ENCODE assay signal across 15 cellular contexts in the genomic region with DNA sequence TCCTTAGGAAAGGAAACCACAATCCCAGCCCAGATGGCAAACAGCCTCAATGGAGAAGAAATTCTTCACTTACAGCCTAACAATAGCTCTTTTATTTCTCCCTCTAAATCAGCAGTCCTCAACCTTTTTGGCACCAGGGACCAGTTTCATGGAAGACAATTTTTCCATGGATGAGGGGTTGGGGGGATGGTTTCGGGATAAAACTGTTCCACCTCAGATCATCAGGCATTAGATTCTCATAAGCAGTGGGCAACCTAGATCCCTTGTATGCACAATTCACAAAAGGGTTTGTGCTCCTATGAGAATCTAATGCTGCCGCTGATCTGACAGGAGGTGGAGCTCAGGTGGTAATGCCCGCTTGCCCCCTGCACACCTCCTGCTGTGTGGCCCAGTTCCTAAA. TPM values are rescaled to one million over a fixed set of nuclear protein-coding genes. Genes with fewer than 3 reads are reported as not detected.
DNase-seq lines count a peak whose midpoint lies in the region; ATAC-seq, FAIRE-seq and TF ChIP-seq lines count a peak whose summit lies in the region.
"Not testable (repeated sequence)": the region's sequence is repeated elsewhere in the genome, so short reads cannot be mapped to it uniquely, and the experiment has no call there.
"Had no signal": no experiment of that assay in that cellular context is flagged by ENCODE, and none has a peak within 500 bp of the region (broad histone marks: within the 10 kb centered on the region; RNA-seq: fewer than 3 reads in every experiment).

No MANE protein-coding gene starts in this region.

- H3K4me1 ChIP-seq in Caco-2 (peaks cover 26% of the 10 kb centered on the region), GM23338 (ENCODE audit: insufficient read depth) (peaks cover 32% of the 10 kb centered on the region), OCI-LY7 (ENCODE audit: insufficient read depth, low read length, poor library complexity, severe bottlenecking) (peaks cover 100% of the 10 kb centered on the region), K562 (replicated peaks in 1 of 2; ENCODE audit: control insufficient read depth in 2 of 2, insufficient read depth in 2 of 2, low read length in 2 of 2) (peaks cover 38% of the 10 kb centered on the region in 2 experiments)
- H3K4me1 ChIP-seq in mesenchymal stem cell (ENCODE audit: control insufficient read depth, insufficient read depth, low read depth, low read length); trophoblast cell (ENCODE audit: control insufficient read depth in 1 of 2, insufficient read depth in 2 of 2, low read length in 2 of 2): not testable (repeated sequence)

- H3K79me2 ChIP-seq in GM23338 (replicated peaks; ENCODE audit: insufficient read depth); K562 (ENCODE audit: control insufficient read depth, insufficient read depth, low read length); trophoblast cell (ENCODE audit: control insufficient read depth, insufficient read depth, low read length, poor library complexity): not testable (repeated sequence)
- H3K79me2 ChIP-seq in OCI-LY7 (ENCODE audit: insufficient read depth, low read depth, low read length), result peaks cover 19% of the 10 kb centered on the region; the same call in 1 of the 2 replicates

- H3K36me3 ChIP-seq in Caco-2 (ENCODE audit: control insufficient read depth, insufficient read depth, low read length); OCI-LY7 (ENCODE audit: insufficient read depth, low read length); K562 (ENCODE audit: control insufficient read depth, insufficient read depth, low read length); trophoblast cell (ENCODE audit: control insufficient read depth in 1 of 2, insufficient read depth in 2 of 2, low read length in 2 of 2): not testable (repeated sequence)
- peaks cover 10% of the 10 kb centered on the region for H3K36me3 ChIP-seq in GM23338 (ENCODE audit: insufficient read depth)
- peaks cover 0 to 19% of the 10 kb centered on the region in 2 experiments for H3K36me3 ChIP-seq in mesenchymal stem cell (ENCODE audit: control insufficient read depth in 1 of 2, insufficient read depth in 2 of 2, low read depth in 1 of 2, low read length in 2 of 2)

- not testable (repeated sequence) for H3K36me3 Mint-ChIP-seq in Caco-2 (ENCODE audit: insufficient read depth, unreplicated experiment)
- peaks cover 45% of the 10 kb centered on the region for H3K36me3 Mint-ChIP-seq in GM23338 (ENCODE audit: low read depth)

- not testable (repeated sequence) for TF ChIP-seq POLR2A in K562 (conservative IDR thresholded peaks at IDR 0.05)

- not testable (repeated sequence) for H2AK5ac ChIP-seq in mesenchymal stem cell (ENCODE audit: low read length, severe bottlenecking); trophoblast cell (ENCODE audit: low read length)

- H3K4me3 ChIP-seq in Caco-2 (ENCODE audit: low read depth, low read length); GM23338; K562; mesenchymal stem cell (ENCODE audit: insufficient read depth in 1 of 2, low read depth in 1 of 2, low read length in 2 of 2); trophoblast cell (ENCODE audit: low read depth, low read length): not testable (repeated sequence)
- H3K4me3 ChIP-seq in OCI-LY7 (ENCODE audit: low read depth, low read length, poor library complexity, severe bottlenecking), result peak overlapping the region; percentile 35

- not testable (repeated sequence) for H2BK120ac ChIP-seq in mesenchymal stem cell (ENCODE audit: low read depth, low read length); trophoblast cell (ENCODE audit: insufficient read depth, low read length, poor library complexity)

- not testable (repeated sequence) for H3K23ac ChIP-seq in mesenchymal stem cell (ENCODE audit: low read length in 2 of 2); trophoblast cell (ENCODE audit: low read length)

- not testable (repeated sequence) for H3K9me3 ChIP-seq in Caco-2; OCI-LY7 (ENCODE audit: low read length); K562 (replicated peaks; ENCODE audit: control insufficient read depth, insufficient read depth, low read depth, low read length); mesenchymal stem cell (ENCODE audit: control insufficient read depth, low read length); trophoblast cell (ENCODE audit: insufficient read depth, low read depth, low read length)

- H3K9me3 Mint-ChIP-seq in Caco-2 (ENCODE audit: unreplicated experiment), result not testable (repeated sequence)
- peaks cover 33% of the 10 kb centered on the region for H3K9me3 Mint-ChIP-seq in GM23338

- in situ Hi-C loops in K562 (cut with MboI), result not testable (repeated sequence)

- H4K12ac ChIP-seq in trophoblast cell (ENCODE audit: low read depth, low read length), result not testable (repeated sequence)

- TF ChIP-seq EP300 in K562 (IDR thresholded peaks at IDR 0.05; ENCODE audit: low read length), result not testable (repeated sequence)

- H3K27me3 Mint-ChIP-seq in Caco-2 (ENCODE audit: insufficient read depth, unreplicated experiment), result not testable (repeated sequence)
- peaks cover 23% of the 10 kb centered on the region for H3K27me3 Mint-ChIP-seq in GM23338 (ENCODE audit: insufficient read depth, low read depth, poor library complexity)

- H2BK5ac ChIP-seq in mesenchymal stem cell (ENCODE audit: low read depth, low read length, poor library complexity, severe bottlenecking), result not testable (repeated sequence)
- peak overlapping the region; percentile 37 for H2BK5ac ChIP-seq in trophoblast cell (ENCODE audit: low read depth, low read length, poor library complexity)

- not testable (repeated sequence) for H3K27me3 ChIP-seq in Caco-2 (replicated peaks; ENCODE audit: control insufficient read depth, insufficient read depth, low read length); GM23338 (ENCODE audit: insufficient read depth); K562 (ENCODE audit: control insufficient read depth in 2 of 2, insufficient read depth in 2 of 2, low read length in 2 of 2); mesenchymal stem cell (ENCODE audit: control insufficient read depth in 1 of 2, insufficient read depth in 1 of 2, low read length in 2 of 2); trophoblast cell (ENCODE audit: insufficient read depth, low read length)

- H3K27ac Mint-ChIP-seq in Caco-2 (ENCODE audit: unreplicated experiment), result peak overlapping the region; percentile 96
- not testable (repeated sequence) for H3K27ac Mint-ChIP-seq in GM23338

- not testable (repeated sequence) for TF ChIP-seq CTCF in Caco-2 (IDR thresholded peaks at IDR 0.05; ENCODE audit: insufficient read depth in 1 of 2, low read depth in 1 of 2, low read length in 1 of 2, severe bottlenecking in 1 of 2, unreplicated experiment in 1 of 2); GM23338 (conservative IDR thresholded peaks at IDR 0.05; ENCODE audit: low read depth in 2 of 2); OCI-LY7 (conservative IDR thresholded peaks at IDR 0.05; ENCODE audit: low read length); K562 (IDR thresholded peaks at IDR 0.05 in 2 of 3, conservative IDR thresholded peaks at IDR 0.05 in 1 of 3; ENCODE audit: insufficient read depth in 2 of 3, low read depth in 1 of 3, low read length in 3 of 3)

- not testable (repeated sequence) for H2BK12ac ChIP-seq in mesenchymal stem cell (ENCODE audit: low read length in 2 of 2); trophoblast cell (ENCODE audit: low read length)

- intact Hi-C loops in Caco-2 (cut with micrococcal nuclease; ENCODE audit: unreplicated experiment), result not testable (repeated sequence)
- intact Hi-C loops in OCI-LY7 (cut with micrococcal nuclease; ENCODE audit: unreplicated experiment), result loop anchor here (1.0 to 5.0 kb wide), 3 partner anchors 9 to 451 kb away; no protein-coding TSS in a partner anchor
- intact Hi-C loops in K562 (cut with micrococcal nuclease), result loop anchor here (2.0 kb wide), 1 partner anchor 40 kb away; no protein-coding TSS in a partner anchor

- H2BK15ac ChIP-seq in mesenchymal stem cell (ENCODE audit: low read depth, poor library complexity, severe bottlenecking), result peak overlapping the region; percentile 40

- not testable (repeated sequence) for DNase-seq in Caco-2; GM23338 (ENCODE audit: low spot score); OCI-LY7 (ENCODE audit: low spot score); K562 (ENCODE audit: extremely low read depth in 1 of 4, low spot score in 3 of 4); mesenchymal stem cell; trophoblast cell

- H3K27ac ChIP-seq in GM23338 (ENCODE audit: low read depth) (peak overlapping the region; percentile 79), OCI-LY7 (ENCODE audit: low read depth, low read length, poor library complexity, severe bottlenecking) (peak overlapping the region; percentile 98), K562 (ENCODE audit: extremely low read depth, low read depth, low read length) (peak overlapping the region; percentile 79)
- H3K27ac ChIP-seq in mesenchymal stem cell (ENCODE audit: low read length, poor library complexity, severe bottlenecking); trophoblast cell (ENCODE audit: low read depth, low read length): not testable (repeated sequence)

- H3K4me1 Mint-ChIP-seq in Caco-2 (ENCODE audit: low read depth, unreplicated experiment), result peaks cover 18% of the 10 kb centered on the region
- peaks cover 41% of the 10 kb centered on the region for H3K4me1 Mint-ChIP-seq in GM23338

- BruUV-seq in Caco-2 (replicated peaks; lab: Mats Ljungman, UMichigan); OCI-LY7 (replicated peaks; lab: Mats Ljungman, UMichigan); K562 (replicated peaks; lab: Mats Ljungman, UMichigan): not testable (repeated sequence)

- not testable (repeated sequence) for H3K18ac ChIP-seq in mesenchymal stem cell (ENCODE audit: low read depth in 1 of 2, low read length in 2 of 2); trophoblast cell (ENCODE audit: low read length)

- FAIRE-seq in K562 (lab: Jason Lieb, UNC), result not testable (repeated sequence)

- not testable (repeated sequence) for H4K91ac ChIP-seq in mesenchymal stem cell (ENCODE audit: low read length); trophoblast cell (ENCODE audit: low read depth, low read length)

- H3K9ac ChIP-seq in K562 (ENCODE audit: insufficient read depth in 1 of 2, low read depth in 2 of 2, low read length in 2 of 2), result peak overlapping the region in 1 of 2 experiments; percentile 50; a peak in 1 of 4 replicates
- not testable (repeated sequence) for H3K9ac ChIP-seq in mesenchymal stem cell (ENCODE audit: low read length); trophoblast cell (ENCODE audit: low read length)

- not testable (repeated sequence) for ATAC-seq in GM23338, K562

- H4K20me1 ChIP-seq in GM23338 (replicated peaks; ENCODE audit: insufficient read depth); OCI-LY7 (ENCODE audit: insufficient read depth, low read length); K562 (replicated peaks; ENCODE audit: control insufficient read depth, insufficient read depth, low read length): not testable (repeated sequence)

- POLR2A ChIA-PET in Caco-2 (lab: Charles Lee), result not testable (repeated sequence)
- POLR2A ChIA-PET in OCI-LY7 (lab: Charles Lee), result interaction anchor here (0.8 to 6.6 kb wide), 8 partner anchors 10 to 554 kb away, joined by 3 to 149 read pairs (median 4); partner anchors contain the start of gene RTP3
- POLR2A ChIA-PET in K562 (lab: Yijun Ruan, JAX), result interaction anchor here (1.3 to 1.8 kb wide), 2 partner anchors 9 to 10 kb away, joined by 8 to 13 read pairs; no protein-coding TSS in a partner anchor

- CTCF ChIA-PET in Caco-2 (lab: Charles Lee) (interaction anchor here (2.0 kb wide), 1 partner anchor 10 kb away, joined by 10 read pairs; no protein-coding TSS in a partner anchor), OCI-LY7 (lab: Charles Lee; ENCODE audit: unreplicated experiment) (interaction anchor here (0.9 to 2.8 kb wide), 4 partner anchors 10 to 59 kb away, joined by 3 to 25 read pairs (median 8); no protein-coding TSS in a partner anchor), K562 (lab: Yijun Ruan, JAX; ENCODE audit: low intra/inter-chr PET ratio) (interaction anchor here (1.0 kb wide), 1 partner anchor 60 kb away, joined by 3 read pairs; no protein-coding TSS in a partner anchor)

- H3F3A ChIP-seq in GM23338 (replicated peaks; ENCODE audit: low read depth), result not testable (repeated sequence)

- not testable (repeated sequence) for H3K9me1 ChIP-seq in K562 (ENCODE audit: control insufficient read depth, insufficient read depth, low read length)

- H3K4me2 ChIP-seq in GM23338; mesenchymal stem cell (ENCODE audit: low read length, poor library complexity, severe bottlenecking); trophoblast cell (ENCODE audit: low read length): not testable (repeated sequence)
- H3K4me2 ChIP-seq in OCI-LY7 (ENCODE audit: low read length), result peak overlapping the region; percentile 61
- H3K4me2 ChIP-seq in K562 (ENCODE audit: insufficient read depth, low read length), result peak overlapping the region; percentile 68; the same call in 1 of the 2 replicates

- H3K9me2 ChIP-seq in GM23338 (ENCODE audit: insufficient read depth); OCI-LY7 (ENCODE audit: insufficient read depth, low read length): not testable (repeated sequence)

- H2AFZ ChIP-seq in GM23338; OCI-LY7 (ENCODE audit: low read length); mesenchymal stem cell (ENCODE audit: low read depth, low read length); trophoblast cell (ENCODE audit: insufficient read depth, low read length, poor library complexity): not testable (repeated sequence)
- H2AFZ ChIP-seq in K562 (ENCODE audit: low read depth, low read length), result peak overlapping the region; percentile 72

- not testable (repeated sequence) for H4K8ac ChIP-seq in mesenchymal stem cell (ENCODE audit: low read length); trophoblast cell (ENCODE audit: low read depth, low read length)

- WGBS in K562 (ENCODE audit: insufficient coverage, low coverage, missing lambda C conversion rate), result 74% methylated on average over 3 of the region's 3 CpGs
- WGBS in mesenchymal stem cell, result 100% methylated on average over 3 of the region's 3 CpGs
- no CpG with 5 or more reads among the region's 3 CpGs for WGBS in trophoblast cell (ENCODE audit: extremely low coverage, insufficient coverage, insufficient read length)

- H3K4ac ChIP-seq in mesenchymal stem cell (ENCODE audit: low read depth in 1 of 2, low read length in 2 of 2); trophoblast cell (ENCODE audit: low read depth, low read length): not testable (repeated sequence)

- not testable (repeated sequence) for H3K14ac ChIP-seq in mesenchymal stem cell (ENCODE audit: low read length in 2 of 2); trophoblast cell (ENCODE audit: low read length)

- H3K4me3 Mint-ChIP-seq in Caco-2 (ENCODE audit: unreplicated experiment); GM23338: not testable (repeated sequence)

- H3K79me1 ChIP-seq in mesenchymal stem cell (replicated peaks; ENCODE audit: low read length, poor library complexity, severe bottlenecking); trophoblast cell (ENCODE audit: low read length): not testable (repeated sequence)

- TF ChIP-seq RAD21 in K562 (CRISPR knock-in tag; conservative IDR thresholded peaks at IDR 0.05 in 1 of 2, IDR thresholded peaks at IDR 0.05 in 1 of 2), result not testable (repeated sequence)

RNA-seq across cellular contexts. Expression of gene LRRC2, which starts 17.5 kb away (rescaled TPM):
- total RNA-seq in Caco-2 (2022) (0.21 and 0.27 TPM in 2 replicates), OCI-LY7 (2022) (1.9 and 2.2 TPM in 2 replicates), K562 (2014; rRNA removed) (not detected in 2 replicates), K562 (2014; rRNA removed; fragmentation: Illumina TruSeq; extraction: Trizol) (not detected in 2 replicates), K562 (2015; rRNA removed; fragmentation: Illumina TruSeq; extraction: Trizol) (0.04 TPM in 1 of 2 replicates, not detected in the other), K562 (2021) (not detected in 2 replicates)
- total RNA-seq in GM23338 (2014; rRNA removed; shearing (Covaris generic)), result 5.5 and 7.1 TPM in 2 replicates
- polyA plus RNA-seq in GM23338 (2016; fragmentation: Nextera tagmentation; extraction: Ambion mirVana) (4.0 and 6.5 TPM in 2 replicates), K562 (2011; rRNA removed) (0.04 and 0.07 TPM in 2 replicates), K562 (2014; fragmentation: Illumina TruSeq; extraction: Trizol) (0.01 TPM in 1 of 2 replicates, not detected in the other), K562 (2014; fragmentation: Nextera tagmentation; extraction: Ambion mirVana) (under 1 TPM in 1 of 2 experiments, not detected in 1; 0.04 TPM), K562 (2014; rRNA removed) (0.01 TPM in 1 of 2 replicates, not detected in the other)
- 2.0 and 2.4 TPM in 2 replicates for total RNA-seq in OCI-LY7 (2014; rRNA removed; shearing (Covaris generic))
- total RNA-seq in K562 (2011; cell fraction: chromatin; rRNA removed; ENCODE audit: low replicate concordance), result not detected in 2 replicates
- not detected in 2 replicates for total RNA-seq in K562 (2011; cell fraction: nucleolus; rRNA removed)
- total RNA-seq in K562 (2011; cell fraction: nucleoplasm; rRNA removed), result not detected in 2 replicates
- polyA plus RNA-seq in K562 (2011; cell fraction: cytosol; rRNA removed), result not detected in 2 replicates
- polyA plus RNA-seq in K562 (2011; cell fraction: nucleus; rRNA removed), result not detected in 2 replicates
- polyA plus RNA-seq in K562 (2012), result 0.03 and 0.17 TPM in 2 replicates
- polyA minus RNA-seq in K562 (2011; rRNA and poly(A)+ RNA removed), result not detected in 2 replicates
- not detected in 2 replicates for polyA minus RNA-seq in K562 (2011; cell fraction: cytosol; rRNA and poly(A)+ RNA removed)
- polyA minus RNA-seq in K562 (2011; cell fraction: nucleus; rRNA and poly(A)+ RNA removed), result not detected in 2 replicates
- polyA plus RNA-seq in mesenchymal stem cell (2013, experiment 1 of 2), result 0.43 TPM
- 0.47 TPM for polyA plus RNA-seq in mesenchymal stem cell (2013, experiment 2 of 2)
- 0.07 and 0.11 TPM in 2 replicates for polyA plus RNA-seq in trophoblast cell (2013)
- total RNA-seq: A172, Calu3, GM12878 had no signal
- polyA plus RNA-seq: GM12878 had no signal

RNA-seq across cellular contexts. Expression of gene RTP3, which starts 50.8 kb away (rescaled TPM):
- total RNA-seq in Caco-2 (2022) (not detected in 2 replicates), OCI-LY7 (2022) (0.37 and 0.74 TPM in 2 replicates), K562 (2014; rRNA removed) (not detected in 2 replicates), K562 (2014; rRNA removed; fragmentation: Illumina TruSeq; extraction: Trizol) (not detected in 2 replicates), K562 (2015; rRNA removed; fragmentation: Illumina TruSeq; extraction: Trizol) (not detected in 2 replicates), K562 (2021) (not detected in 2 replicates)
- 0.97 TPM in 1 of 2 replicates, not detected in the other for total RNA-seq in GM23338 (2014; rRNA removed; shearing (Covaris generic))
- polyA plus RNA-seq in GM23338 (2016; fragmentation: Nextera tagmentation; extraction: Ambion mirVana) (0.16 TPM in 1 of 2 replicates, not detected in the other), K562 (2011; rRNA removed) (not detected in 2 replicates), K562 (2014; fragmentation: Illumina TruSeq; extraction: Trizol) (not detected in 2 replicates), K562 (2014; fragmentation: Nextera tagmentation; extraction: Ambion mirVana) (not detected), K562 (2014; rRNA removed) (not detected in 2 replicates)
- total RNA-seq in OCI-LY7 (2014; rRNA removed; shearing (Covaris generic)), result 1.3 and 1.4 TPM in 2 replicates
- not detected in 2 replicates for total RNA-seq in K562 (2011; cell fraction: chromatin; rRNA removed; ENCODE audit: low replicate concordance)
- total RNA-seq in K562 (2011; cell fraction: nucleolus; rRNA removed), result not detected in 2 replicates
- not detected in 2 replicates for total RNA-seq in K562 (2011; cell fraction: nucleoplasm; rRNA removed)
- 0.04 TPM in 1 of 2 replicates, not detected in the other for polyA plus RNA-seq in K562 (2011; cell fraction: cytosol; rRNA removed)
- polyA plus RNA-seq in K562 (2011; cell fraction: nucleus; rRNA removed), result not detected in 2 replicates
- polyA plus RNA-seq in K562 (2012), result 0.08 TPM in 1 of 2 replicates, not detected in the other
- not detected in 2 replicates for polyA minus RNA-seq in K562 (2011; rRNA and poly(A)+ RNA removed)
- polyA minus RNA-seq in K562 (2011; cell fraction: cytosol; rRNA and poly(A)+ RNA removed), result not detected in 2 replicates
- not detected in 2 replicates for polyA minus RNA-seq in K562 (2011; cell fraction: nucleus; rRNA and poly(A)+ RNA removed)
- polyA plus RNA-seq in mesenchymal stem cell (2013, experiment 1 of 2), result not detected
- not detected for polyA plus RNA-seq in mesenchymal stem cell (2013, experiment 2 of 2)
- 0.04 TPM in 1 of 2 replicates, not detected in the other for polyA plus RNA-seq in trophoblast cell (2013)
- total RNA-seq: A172; A673; Calu3; CD4-positive, CD25-positive, alpha-beta regulatory T cell; CD8-positive, alpha-beta T cell; GM12878; GM23248; H9 had no signal
- polyA plus RNA-seq: BJ; CD4-positive, CD25-positive, alpha-beta regulatory T cell; GM23248 had no signal
